In the genomic region with DNA sequence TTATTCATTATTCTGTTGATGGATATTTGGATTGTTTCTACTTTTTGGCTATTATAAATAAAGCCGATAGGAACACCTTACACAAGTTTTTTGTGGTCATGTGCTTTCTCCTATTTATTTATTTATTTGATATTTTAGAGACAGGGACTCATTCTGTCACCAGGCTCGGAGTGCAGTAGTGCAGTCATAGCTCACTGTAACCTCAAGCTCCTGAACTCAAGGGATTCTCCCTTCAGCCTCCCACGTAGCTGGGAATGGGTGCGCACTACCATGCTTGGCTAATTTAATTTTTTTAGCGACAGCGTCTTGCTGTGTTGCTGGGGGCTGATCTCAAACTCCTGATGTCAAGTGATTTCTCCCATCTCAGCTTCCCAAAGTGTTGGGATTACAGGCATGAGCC, we compare ENCODE assay signal across 26 cellular contexts.
A peak's percentile ranks its signal among the peaks of the same experiment; 100 is the strongest.
DNase-seq lines count a peak whose midpoint lies in the region; ATAC-seq and FAIRE-seq lines count a peak whose summit lies in the region.
"Had no signal": no experiment of that assay in that cellular context is flagged by ENCODE, and none has a peak within 500 bp of the region (broad histone marks: within the 10 kb centered on the region; RNA-seq: fewer than 3 reads in every experiment).

No MANE protein-coding gene starts in this region.

- H3K4me3 ChIP-seq in rectal smooth muscle tissue (ENCODE audit: low read length), result no peak overlapping the region
- H3K4me3 ChIP-seq: A549; BLaER1 treated with 17β-estradiol and CSF1 and Interleukin-3, amounts not matched to agents 10 nM and 100 nM; GM23248 had no signal

- DNase-seq in GM19239 (ENCODE audit: insufficient read length, low spot score), result no peak
- peak; percentile 20 for DNase-seq in SK-N-DZ (ENCODE audit: low spot score)
- no peak for DNase-seq in GM19240 (ENCODE audit: insufficient read length, low spot score)
- DNase-seq: 8988T; ACHN; AML-193; BE2C; CD4-positive, alpha-beta T cell; CD8-positive, alpha-beta memory T cell; DMS 273 treated with DMSO at 0.1 percent for 48 hours; DMS79; EL; GDM1; GM23248; H7; HCEC 1CT had no signal

- no peaks in the 10 kb centered on the region for H3K36me3 ChIP-seq in rectal smooth muscle tissue (ENCODE audit: control insufficient read depth, insufficient read depth, low read length)
- H3K36me3 ChIP-seq: BE2C had no signal

- no peaks in the 10 kb centered on the region for H3K27me3 ChIP-seq in rectal smooth muscle tissue (ENCODE audit: control insufficient read depth, insufficient read depth, low read length)
- H3K27me3 ChIP-seq: BE2C; BLaER1 treated with 17β-estradiol and CSF1 and Interleukin-3, amounts not matched to agents 10 nM and 100 nM had no signal

- ATAC-seq in HG03432 (IDR thresholded peaks at IDR 0.05; ENCODE audit: unreplicated experiment) (peak; percentile 45), HG02642 (IDR thresholded peaks at IDR 0.05; ENCODE audit: poor library complexity, unreplicated experiment) (no peak), GM18511 (IDR thresholded peaks at IDR 0.05; ENCODE audit: unreplicated experiment) (no peak)
- ATAC-seq: A549 had no signal

- no peak overlapping the region for H3K9ac ChIP-seq in rectal smooth muscle tissue (ENCODE audit: low read length)
- H3K9ac ChIP-seq: BLaER1 treated with 17β-estradiol and CSF1 and Interleukin-3, amounts not matched to agents 10 nM and 100 nM; GM23248 had no signal

- H3K4me1 ChIP-seq in rectal smooth muscle tissue (ENCODE audit: control insufficient read depth, insufficient read depth, low read length), result peaks cover 28% of the 10 kb centered on the region

- peak overlapping the region; percentile 21 for H3K27ac ChIP-seq in rectal smooth muscle tissue (ENCODE audit: low read depth, low read length)
- H3K27ac ChIP-seq: A549; BLaER1 treated with 17β-estradiol and CSF1 and Interleukin-3, amounts not matched to agents 10 nM and 100 nM; GM23248 had no signal

- peak; percentile 78 for FAIRE-seq in GM19239 (lab: Jason Lieb, UNC)
- FAIRE-seq: A549, D721Med, GM12891, GM18507, H1 had no signal
